In genomic region chr11:73295259-73295995, GRCh38 we compare ENCODE assay signal across 8 cellular contexts. TPM values are rescaled to one million over a fixed set of nuclear protein-coding genes. Genes with fewer than 3 reads are reported as not detected.
A peak's percentile ranks its signal among the peaks of the same experiment; 100 is the strongest.
DNase-seq lines count a peak whose midpoint lies in the region; ATAC-seq and TF ChIP-seq lines count a peak whose summit lies in the region.

No MANE protein-coding gene starts in this region.

- DNase-seq in GM04503 (ENCODE audit: low read depth) (peak; percentile 78), IMR-90 (peak; percentile 91), SJCRH30 (peak; percentile 63 to 86), head of caudate nucleus (peak in 34 of 42 donors; percentile 34 to 84 (median 65)), retina (peak; percentile 78)
- peak; percentile 40 for DNase-seq in activated T-helper 9 cell treated with anti-CD3 and anti-CD28 coated beads, Interleukin-2, amount 50 U/mL, for 16 hours (ENCODE audit: low read depth)

- peak overlapping the region; percentile 41 for H2BK120ac ChIP-seq in IMR-90 (ENCODE audit: low read depth, low read length)

- peak overlapping the region; percentile 80 for H2AK9ac ChIP-seq in IMR-90 (replicated peaks; ENCODE audit: low read depth, low read length, poor library complexity)

- no peak overlapping the region for H3K23ac ChIP-seq in IMR-90 (ENCODE audit: low read depth, low read length)

- H3K4me3 ChIP-seq in IMR-90 (ENCODE audit: insufficient read depth, low read depth, low read length) (no peak overlapping the region), SJCRH30 (no peak overlapping the region)

- H2BK20ac ChIP-seq in IMR-90 (ENCODE audit: low read depth, low read length), result peak overlapping the region; percentile 20; the same call in 1 of the 2 replicates

- H2AK5ac ChIP-seq in IMR-90 (ENCODE audit: low read depth, low read length), result peak overlapping the region; percentile 93

- no peaks in the 10 kb centered on the region for H3K27me3 ChIP-seq in IMR-90 (ENCODE audit: control insufficient read depth, insufficient read depth, low read length)
- peaks cover 4% of the 10 kb centered on the region; the same call in 1 of the 2 replicates for H3K27me3 ChIP-seq in SJCRH30

- no peaks in the 10 kb centered on the region for H3K36me3 ChIP-seq in IMR-90 (ENCODE audit: control insufficient read depth, insufficient read depth, low read length)
- H3K36me3 ChIP-seq in SJCRH30, result no peaks in the 10 kb centered on the region

- peak; percentile 93 for ATAC-seq in IMR-90 (ENCODE audit: low read depth)
- no peak for ATAC-seq in GM18873 (IDR thresholded peaks at IDR 0.05; ENCODE audit: low FRiP score, unreplicated experiment)
- no peak for ATAC-seq in HG02571 (IDR thresholded peaks at IDR 0.05; ENCODE audit: unreplicated experiment)

- intact Hi-C loops in IMR-90 (cut with micrococcal nuclease), result loop anchor here (1.0 kb wide), 2 partner anchors 40 to 98 kb away; no protein-coding TSS in a partner anchor
- intact Hi-C loops in head of caudate nucleus (cut with DNase I), result no loop called here

- WGBS in IMR-90 (ENCODE audit: extremely low coverage in 2 of 2, insufficient read length in 1 of 2), 2 experiments, result 72% methylated on average over 5 of the region's 12 CpGs; no CpG with 5 or more reads in 1 of the 2 experiments

- CTCF ChIA-PET in IMR-90 (lab: Yijun Ruan, JAX), result interaction anchor here (0.6 to 1.8 kb wide), 6 partner anchors 12 to 115 kb away, joined by 3 to 8 read pairs (median 3); partner anchors contain the start of gene P2RY6

- no peak for TF ChIP-seq POLR2A in IMR-90 (IDR thresholded peaks at IDR 0.05; ENCODE audit: low read depth, low read length)

- POLR2A ChIA-PET in IMR-90 (lab: Charles Lee; ENCODE audit: unreplicated experiment), result no interaction called here

- in situ Hi-C loops in IMR-90 (cut with MboI; ENCODE audit: low sequenced_read_pairs), result loop anchor here (5.0 kb wide), 1 partner anchor 42 kb away; no protein-coding TSS in a partner anchor

- peak; percentile 93 for TF ChIP-seq CTCF in IMR-90 (conservative IDR thresholded peaks at IDR 0.05; ENCODE audit: low read depth, low read length)

- H4K5ac ChIP-seq in IMR-90 (ENCODE audit: low read depth, low read length), result no peak overlapping the region

- H4K8ac ChIP-seq in IMR-90 (ENCODE audit: low read depth in 2 of 2, low read length in 2 of 2), result peak overlapping the region in 1 of 2 experiments; percentile 63; a peak in 2 of 4 replicates

- H3K9me1 ChIP-seq in IMR-90 (ENCODE audit: insufficient read depth, low read length), result peaks cover 12% of the 10 kb centered on the region

- H3K4me2 ChIP-seq in IMR-90 (ENCODE audit: low read depth, low read length), result peak overlapping the region; percentile 31; the same call in 1 of the 2 replicates

- H2AFZ ChIP-seq in IMR-90 (replicated peaks; ENCODE audit: low read length, poor library complexity), result peak overlapping the region; percentile 80

- H3K14ac ChIP-seq in IMR-90 (replicated peaks; ENCODE audit: low read depth, low read length), result peak overlapping the region; percentile 41

- H3K4me1 ChIP-seq in IMR-90 (ENCODE audit: control insufficient read depth, insufficient read depth, low read length) (peaks cover 1% of the 10 kb centered on the region; the same call in 1 of the 2 replicates), SJCRH30 (no peaks in the 10 kb centered on the region)

- TF ChIP-seq RAD21 in IMR-90 (IDR thresholded peaks at IDR 0.05; ENCODE audit: low read length), result peak; percentile 76

- no peaks in the 10 kb centered on the region for H3K79me1 ChIP-seq in IMR-90 (ENCODE audit: low read depth in 1 of 2, low read length in 2 of 2)

- H3K9ac ChIP-seq in IMR-90 (ENCODE audit: low read depth, low read length), result no peak overlapping the region

- dilution Hi-C loops in IMR-90 (cut with HindIII; ENCODE audit: low sequenced_read_pairs, unreplicated experiment), result no loop called here

- no peak overlapping the region for H3K18ac ChIP-seq in IMR-90 (ENCODE audit: low read depth, low read length)

- H3K9me3 ChIP-seq in IMR-90 (ENCODE audit: control insufficient read depth, insufficient read depth, low read length) (no peaks in the 10 kb centered on the region), SJCRH30 (replicated peaks) (no peaks in the 10 kb centered on the region)

- H2BK15ac ChIP-seq in IMR-90 (ENCODE audit: low read depth, low read length), result peak overlapping the region; percentile 33; the same call in 2 of the 3 replicates

- peak overlapping the region; percentile 76 for H3K4ac ChIP-seq in IMR-90 (ENCODE audit: low read depth, low read length)

- peak overlapping the region; percentile 5 for H4K91ac ChIP-seq in IMR-90 (ENCODE audit: insufficient read depth, low read depth, low read length)

- H4K20me1 ChIP-seq in IMR-90 (ENCODE audit: insufficient read depth, low read length), result no peaks in the 10 kb centered on the region

- H2BK5ac ChIP-seq in IMR-90 (ENCODE audit: low read depth, low read length, poor library complexity, severe bottlenecking), result peak overlapping the region; percentile 81

- BruUV-seq in IMR-90 (replicated peaks; lab: Mats Ljungman, UMichigan), result no TSS peak

- no peak overlapping the region for H3K56ac ChIP-seq in IMR-90 (ENCODE audit: extremely low read depth, insufficient read depth, low read length)

- H3K27ac ChIP-seq in IMR-90 (ENCODE audit: insufficient read depth, low read length) (peak overlapping the region; percentile 19), SJCRH30 (no peak overlapping the region)

TF ChIP-seq in IMR-90, 13 proteins besides CTCF, POLR2A, EP300 and RAD21:
- TF ChIP-seq MAFK (IDR thresholded peaks at IDR 0.05; ENCODE audit: low read depth, low read length), result no peak
- TF ChIP-seq MAZ (IDR thresholded peaks at IDR 0.05; ENCODE audit: borderline replicate concordance, low read depth, low read length), result peak; percentile 46
- TF ChIP-seq FOS (IDR thresholded peaks at IDR 0.05; ENCODE audit: low read depth, low read length), result peak; percentile 43; the same call in 1 of the 2 replicates
- TF ChIP-seq BHLHE40 (IDR thresholded peaks at IDR 0.05; ENCODE audit: low read depth, low read length), result no peak
- TF ChIP-seq CHD1 (IDR thresholded peaks at IDR 0.05; ENCODE audit: low read depth, low read length), result no peak
- no peak for TF ChIP-seq USF2 (IDR thresholded peaks at IDR 0.05; ENCODE audit: low read depth, low read length)
- no peak for TF ChIP-seq RFX5 (IDR thresholded peaks at IDR 0.05; ENCODE audit: low read depth, low read length)
- no peak for TF ChIP-seq ELK1 (IDR thresholded peaks at IDR 0.05; ENCODE audit: borderline replicate concordance, low read depth, low read length)
- TF ChIP-seq SMC3 (IDR thresholded peaks at IDR 0.05; ENCODE audit: low read depth, low read length), result peak; percentile 78
- peak; percentile 82 for TF ChIP-seq CEBPB (IDR thresholded peaks at IDR 0.05; ENCODE audit: low read depth, low read length)
- no peak for TF ChIP-seq MXI1 (IDR thresholded peaks at IDR 0.05; ENCODE audit: borderline replicate concordance, low read depth, low read length)
- TF ChIP-seq RCOR1 (IDR thresholded peaks at IDR 0.05; ENCODE audit: insufficient replicate concordance, low read length), result peak; percentile 79
- no peak for TF ChIP-seq NFE2L2 (IDR thresholded peaks at IDR 0.05; ENCODE audit: low read depth, low read length)

RNA-seq across cellular contexts. Expression of gene ARHGEF17, which starts 12.6 kb away (rescaled TPM):
- 19.4 and 21.7 TPM in 2 replicates for total RNA-seq in IMR-90 (2012; rRNA removed)
- polyA plus RNA-seq in IMR-90 (2012; rRNA removed), result 97.7 and 128 TPM in 2 replicates
- 30.1 and 51.0 TPM in 2 replicates for polyA plus RNA-seq in IMR-90 (2012; cell fraction: cytosol; rRNA removed)
- 388 and 880 TPM in 2 replicates for polyA plus RNA-seq in IMR-90 (2012; cell fraction: nucleus; rRNA removed; ENCODE audit: low replicate concordance)
- total RNA-seq in SJCRH30 (2014; rRNA removed; shearing (Covaris generic)), result 7.8 and 12.0 TPM in 2 replicates

RNA-seq across cellular contexts. Expression of gene P2RY6, which starts 23.3 kb away (rescaled TPM):
- under 0.01 TPM in 1 of 2 replicates, not detected in the other for total RNA-seq in IMR-90 (2012; rRNA removed)
- 0.37 and 0.44 TPM in 2 replicates for polyA plus RNA-seq in IMR-90 (2012; rRNA removed)
- polyA plus RNA-seq in IMR-90 (2012; cell fraction: cytosol; rRNA removed), result 0.67 TPM in 1 of 2 replicates, not detected in the other
- polyA plus RNA-seq in IMR-90 (2012; cell fraction: nucleus; rRNA removed; ENCODE audit: low replicate concordance), result 0.45 and 1.5 TPM in 2 replicates
- total RNA-seq in SJCRH30 (2014; rRNA removed; shearing (Covaris generic)), result 0.08 TPM in 1 of 2 replicates, not detected in the other

Comparison
In these comparisons a context has a peak if more than half of its experiments do, and no peak if none do; other contexts are left out.
1. DNase-seq: peak in every context shown above with its lines; median percentile 91 in IMR-90; 78 in GM04503; 78 in retina; 74 in SJCRH30; 65 in head of caudate nucleus; 40 in activated T-helper 9 cell treated with anti-CD3 and anti-CD28 coated beads, Interleukin-2, amount 50 U/mL, for 16 hours.